ENCODE assay signal across 14 cellular contexts in the genomic region with DNA sequence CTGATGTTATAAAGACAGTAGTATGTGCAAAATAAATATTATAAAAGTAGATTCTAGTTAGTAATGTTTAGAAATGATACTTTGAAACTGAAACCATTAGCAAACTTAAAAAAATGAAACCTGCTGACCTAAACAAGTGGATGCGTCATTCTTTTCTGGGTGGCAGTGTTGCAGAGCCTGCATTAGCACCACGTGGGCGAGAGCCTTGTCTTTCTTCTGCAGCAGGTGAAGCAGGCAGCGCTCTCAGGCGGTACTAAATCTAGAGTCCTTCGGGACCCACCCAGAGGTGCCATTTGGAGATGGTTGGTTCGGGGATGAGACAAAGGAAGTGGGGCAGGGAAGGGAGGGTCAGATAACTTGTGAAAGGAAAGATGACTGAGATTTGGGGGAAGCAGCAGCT.
DNase-seq lines count a peak whose midpoint lies in the region; ATAC-seq and TF ChIP-seq lines count a peak whose summit lies in the region.
"Had no signal": no experiment of that assay in that cellular context is flagged by ENCODE, and none has a peak within 500 bp of the region (broad histone marks: within the 10 kb centered on the region; RNA-seq: fewer than 3 reads in every experiment).

No MANE protein-coding gene starts in this region.

- no peak overlapping the region for H3K18ac ChIP-seq in IMR-90 (ENCODE audit: low read depth, low read length)

- no peak overlapping the region for H3K27ac ChIP-seq in IMR-90 (ENCODE audit: insufficient read depth, low read length)
- H3K27ac ChIP-seq in heart left ventricle: no peak overlapping the region
- H3K27ac ChIP-seq: hepatocyte had no signal

- H3K27me3 ChIP-seq in IMR-90 (ENCODE audit: control insufficient read depth, insufficient read depth, low read length) (no peaks in the 10 kb centered on the region), heart left ventricle (no peaks in the 10 kb centered on the region)
- H3K27me3 ChIP-seq: hepatocyte had no signal

- dilution Hi-C loops in IMR-90 (cut with HindIII; ENCODE audit: low sequenced_read_pairs, unreplicated experiment): no loop called here

- H2BK120ac ChIP-seq in IMR-90 (ENCODE audit: low read depth, low read length): no peak overlapping the region

- peak; percentile 84 for DNase-seq in DMS53 (lab: John Stamatoyannopoulos, UW)
- DNase-seq in IMR-90: peak; percentile 27
- peak; percentile 9 for DNase-seq in fibroblast of mammary gland (ENCODE audit: low read depth)
- no peak for DNase-seq in T1000 (lab: John Stamatoyannopoulos, UW)
- DNase-seq in heart left ventricle: no peak
- DNase-seq in activated gamma-delta T cell treated with Interleukin-2 at 50 U/mL for 16 hours: no peak
- DNase-seq: activated CD4-positive, alpha-beta T cell treated with anti-CD3 and anti-CD28 coated beads for 4 hours; activated T-cell treated with anti-CD3 and anti-CD28 coated beads, Interleukin-2, amount 50 U/mL, for 1 hour; erythroblast; NCI-H446; T-helper 2 cell had no signal

- no peak overlapping the region for H3K4ac ChIP-seq in IMR-90 (ENCODE audit: low read depth, low read length)

- H4K5ac ChIP-seq in IMR-90 (ENCODE audit: low read depth, low read length): no peak overlapping the region

- no TSS peak for BruUV-seq in IMR-90 (replicated peaks; lab: Mats Ljungman, UMichigan)

- no peak overlapping the region for H2BK5ac ChIP-seq in IMR-90 (ENCODE audit: low read depth, low read length, poor library complexity, severe bottlenecking)

- TF ChIP-seq POLR2A in IMR-90 (IDR thresholded peaks at IDR 0.05; ENCODE audit: low read depth, low read length) (no peak), heart left ventricle (IDR thresholded peaks at IDR 0.05) (no peak)

- no peaks in the 10 kb centered on the region; the same call in 1 of the 2 replicates for H3K9me1 ChIP-seq in IMR-90 (ENCODE audit: insufficient read depth, low read length)

- TF ChIP-seq RAD21 in IMR-90 (IDR thresholded peaks at IDR 0.05; ENCODE audit: low read length): no peak

- POLR2A ChIA-PET in IMR-90 (lab: Charles Lee; ENCODE audit: unreplicated experiment): no interaction called here

- no peak overlapping the region for H3K4me2 ChIP-seq in IMR-90 (ENCODE audit: low read depth, low read length)
- H3K4me2 ChIP-seq: hepatocyte had no signal

- CTCF ChIA-PET in IMR-90 (lab: Yijun Ruan, JAX): no interaction called here

- no peak overlapping the region for H4K91ac ChIP-seq in IMR-90 (ENCODE audit: insufficient read depth, low read depth, low read length)

- H3K4me1 ChIP-seq in IMR-90 (ENCODE audit: control insufficient read depth, insufficient read depth, low read length): no peaks in the 10 kb centered on the region; the same call in 1 of the 2 replicates
- peaks cover 0 to 7% (median 0%) of the 10 kb centered on the region in 12 donors for H3K4me1 ChIP-seq in heart left ventricle

- no peak overlapping the region for H3K56ac ChIP-seq in IMR-90 (ENCODE audit: extremely low read depth, insufficient read depth, low read length)

- ATAC-seq in GM18907 (IDR thresholded peaks at IDR 0.05; ENCODE audit: unreplicated experiment): peak; percentile 37
- ATAC-seq in IMR-90 (ENCODE audit: low read depth): peak; percentile 35; the same call in 1 of the 2 replicates
- ATAC-seq in HG02623 (IDR thresholded peaks at IDR 0.05; ENCODE audit: unreplicated experiment): no peak
- no peak for ATAC-seq in heart left ventricle

- no peak overlapping the region for H2BK20ac ChIP-seq in IMR-90 (ENCODE audit: low read depth, low read length)

- no peaks in the 10 kb centered on the region for H3K79me1 ChIP-seq in IMR-90 (ENCODE audit: low read depth in 1 of 2, low read length in 2 of 2)

- H3K4me3 ChIP-seq in IMR-90 (ENCODE audit: insufficient read depth, low read depth, low read length) (no peak overlapping the region), fibroblast of mammary gland (ENCODE audit: control insufficient read depth, low read depth, low read length) (no peak overlapping the region), heart left ventricle (no peak overlapping the region)
- H3K4me3 ChIP-seq: hepatocyte had no signal

- H3K9me3 ChIP-seq in IMR-90 (ENCODE audit: control insufficient read depth, insufficient read depth, low read length): no peaks in the 10 kb centered on the region
- H3K9me3 ChIP-seq in heart left ventricle: no peaks in the 10 kb centered on the region

- no peak overlapping the region for H3K14ac ChIP-seq in IMR-90 (replicated peaks; ENCODE audit: low read depth, low read length)

- H4K20me1 ChIP-seq in IMR-90 (ENCODE audit: insufficient read depth, low read length): no peaks in the 10 kb centered on the region

- no peak overlapping the region for H2BK15ac ChIP-seq in IMR-90 (ENCODE audit: low read depth, low read length)

- H3K36me3 ChIP-seq in IMR-90 (ENCODE audit: control insufficient read depth, insufficient read depth, low read length): no peaks in the 10 kb centered on the region
- no peaks in the 10 kb centered on the region for H3K36me3 ChIP-seq in heart left ventricle

- no peak overlapping the region for H3K9ac ChIP-seq in IMR-90 (ENCODE audit: low read depth, low read length)

- H4K8ac ChIP-seq in IMR-90 (ENCODE audit: low read depth in 2 of 2, low read length in 2 of 2): no peak overlapping the region

- H2AK9ac ChIP-seq in IMR-90 (replicated peaks; ENCODE audit: low read depth, low read length, poor library complexity): no peak overlapping the region

- WGBS in IMR-90 (ENCODE audit: extremely low coverage in 2 of 2, insufficient read length in 1 of 2), 2 experiments: 95% methylated on average over 4 of the region's 7 CpGs; no CpG with 5 or more reads in 1 of the 2 experiments
- 91 to 96% (median 92%) methylated on average over 7 of the region's 7 CpGs for whole genome bisulfite sequencing in heart left ventricle, 4 donors

- H3K23ac ChIP-seq in IMR-90 (ENCODE audit: low read depth, low read length): no peak overlapping the region

- H2AFZ ChIP-seq in IMR-90 (replicated peaks; ENCODE audit: low read length, poor library complexity): no peak overlapping the region
- H2AFZ ChIP-seq: hepatocyte had no signal

- no peak for TF ChIP-seq CTCF in IMR-90 (conservative IDR thresholded peaks at IDR 0.05; ENCODE audit: low read depth, low read length)
- TF ChIP-seq CTCF in fibroblast of mammary gland (conservative IDR thresholded peaks at IDR 0.05; ENCODE audit: control insufficient read depth, insufficient read depth, low read depth, low read length): no peak
- no peak for TF ChIP-seq CTCF in heart left ventricle (IDR thresholded peaks at IDR 0.05)

- intact Hi-C loops in IMR-90 (cut with micrococcal nuclease) (loop anchor here (5.0 kb wide), 1 partner anchor 38 kb away; no protein-coding TSS in a partner anchor), heart left ventricle (cut with DNase I) (no loop called here)

- in situ Hi-C loops in IMR-90 (cut with MboI; ENCODE audit: low sequenced_read_pairs): no loop called here

- H2AK5ac ChIP-seq in IMR-90 (ENCODE audit: low read depth, low read length): no peak overlapping the region

TF ChIP-seq in IMR-90, 13 proteins besides CTCF, POLR2A, EP300 and RAD21:
- no peak for TF ChIP-seq ELK1 (IDR thresholded peaks at IDR 0.05; ENCODE audit: borderline replicate concordance, low read depth, low read length)
- TF ChIP-seq, protein P1, sequence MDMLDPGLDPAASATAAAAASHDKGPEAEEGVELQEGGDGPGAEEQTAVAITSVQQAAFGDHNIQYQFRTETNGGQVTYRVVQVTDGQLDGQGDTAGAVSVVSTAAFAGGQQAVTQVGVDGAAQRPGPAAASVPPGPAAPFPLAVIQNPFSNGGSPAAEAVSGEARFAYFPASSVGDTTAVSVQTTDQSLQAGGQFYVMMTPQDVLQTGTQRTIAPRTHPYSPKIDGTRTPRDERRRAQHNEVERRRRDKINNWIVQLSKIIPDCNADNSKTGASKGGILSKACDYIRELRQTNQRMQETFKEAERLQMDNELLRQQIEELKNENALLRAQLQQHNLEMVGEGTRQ (IDR thresholded peaks at IDR 0.05; ENCODE audit: low read depth, low read length): peak; percentile 16; the same call in 1 of the 2 replicates

Comparison
In these comparisons a context has a peak if more than half of its experiments do, and no peak if none do; other contexts are left out.
1. DNase-seq: peak in DMS53 (single experiment), IMR-90 (single experiment) and fibroblast of mammary gland (single experiment); none in T1000 (single experiment), heart left ventricle (0 of 5) and activated gamma-delta T cell treated with Interleukin-2 at 50 U/mL for 16 hours (single experiment).
2. ATAC-seq: peak in GM18907 (single experiment) and IMR-90 (single experiment); none in HG02623 (single experiment) and heart left ventricle (0 of 4).